In genomic region chr2:235171511-235172130, GRCh38 we compare ENCODE assay signal across 2 cellular contexts.
TF ChIP-seq lines count a peak whose summit lies in the region.

No MANE protein-coding gene starts in this region.

TF ChIP-seq in K562, 482 proteins besides CTCF, POLR2A, EP300 and RAD21 (continued from another document and continues in another):
- peak; percentile 42; the same call in 1 of the 2 replicates for TF ChIP-seq FOSL1 (tag; conservative IDR thresholded peaks at IDR 0.05)
- no peak for TF ChIP-seq SPI1 (IDR thresholded peaks at IDR 0.05; ENCODE audit: borderline replicate concordance, low read depth, low read length)
- no peak for TF ChIP-seq NELFE (IDR thresholded peaks at IDR 0.05; ENCODE audit: insufficient read depth, insufficient read length)
- TF ChIP-seq SMARCE1 (IDR thresholded peaks at IDR 0.05), result peak; percentile 26; the same call in 1 of the 2 replicates
- peak; percentile 63; the same call in 1 of the 2 replicates for TF ChIP-seq FOXJ2 (tag; IDR thresholded peaks at IDR 0.05)
- TF ChIP-seq SMC3 (conservative IDR thresholded peaks at IDR 0.05; ENCODE audit: insufficient read depth, low read depth, low read length), result no peak
- TF ChIP-seq NFE2 (IDR thresholded peaks at IDR 0.05; ENCODE audit: low read depth), result peak; percentile 92
- no peak for TF ChIP-seq ZNF589 (CRISPR knock-in tag; IDR thresholded peaks at IDR 0.05; ENCODE audit: low read depth)
- no peak for TF ChIP-seq PBX2 (CRISPR knock-in tag; IDR thresholded peaks at IDR 0.05; ENCODE audit: low read depth)
- peak; percentile 58 for TF ChIP-seq PBX2 (tag; conservative IDR thresholded peaks at IDR 0.05; ENCODE audit: low read depth)
- no peak for TF ChIP-seq NCOA6 (IDR thresholded peaks at IDR 0.05)
- TF ChIP-seq U2AF1 (optimal IDR thresholded peaks at IDR 0.05; ENCODE audit: low read depth, low read length), result no peak
- TF ChIP-seq KLF13 (tag; IDR thresholded peaks at IDR 0.05; ENCODE audit: borderline replicate concordance, low read depth), result no peak
- peak in 1 of 2 experiments; percentile 33; a peak in 1 of 4 replicates for TF ChIP-seq TRIM24 (IDR thresholded peaks at IDR 0.05)
- 0 out of 4 replicates have a peak, but pooled peaks of 1 of the 2 experiments have one; percentile 53 for TF ChIP-seq ZNF318 (IDR thresholded peaks at IDR 0.05; ENCODE audit: borderline replicate concordance in 1 of 2, low read depth in 1 of 2)
- 0 out of 2 replicates have a peak, but pooled peaks have one; percentile 21 for TF ChIP-seq PKNOX1 (IDR thresholded peaks at IDR 0.05)
- TF ChIP-seq RHOXF2B (CRISPR knock-in tag; conservative IDR thresholded peaks at IDR 0.05), result no peak

TF ChIP-seq in HepG2, 621 proteins besides CTCF, POLR2A, EP300 and RAD21 (continued from another document):
- TF ChIP-seq E2F2 (CRISPR knock-in tag; IDR thresholded peaks at IDR 0.05; ENCODE audit: borderline replicate concordance) (no peak), ZNF781 (CRISPR knock-in tag; IDR thresholded peaks at IDR 0.05; ENCODE audit: borderline replicate concordance, not compliant biosample characterization) (no peak), ZBTB34 (CRISPR knock-in tag; IDR thresholded peaks at IDR 0.05) (no peak), MXD3 (CRISPR knock-in tag; IDR thresholded peaks at IDR 0.05) (no peak), NFE2L2 (IDR thresholded peaks at IDR 0.05; ENCODE audit: low read length) (peak; percentile 92)
